Comparison of ENCODE assay signal across 8 cellular contexts in the genomic region with DNA sequence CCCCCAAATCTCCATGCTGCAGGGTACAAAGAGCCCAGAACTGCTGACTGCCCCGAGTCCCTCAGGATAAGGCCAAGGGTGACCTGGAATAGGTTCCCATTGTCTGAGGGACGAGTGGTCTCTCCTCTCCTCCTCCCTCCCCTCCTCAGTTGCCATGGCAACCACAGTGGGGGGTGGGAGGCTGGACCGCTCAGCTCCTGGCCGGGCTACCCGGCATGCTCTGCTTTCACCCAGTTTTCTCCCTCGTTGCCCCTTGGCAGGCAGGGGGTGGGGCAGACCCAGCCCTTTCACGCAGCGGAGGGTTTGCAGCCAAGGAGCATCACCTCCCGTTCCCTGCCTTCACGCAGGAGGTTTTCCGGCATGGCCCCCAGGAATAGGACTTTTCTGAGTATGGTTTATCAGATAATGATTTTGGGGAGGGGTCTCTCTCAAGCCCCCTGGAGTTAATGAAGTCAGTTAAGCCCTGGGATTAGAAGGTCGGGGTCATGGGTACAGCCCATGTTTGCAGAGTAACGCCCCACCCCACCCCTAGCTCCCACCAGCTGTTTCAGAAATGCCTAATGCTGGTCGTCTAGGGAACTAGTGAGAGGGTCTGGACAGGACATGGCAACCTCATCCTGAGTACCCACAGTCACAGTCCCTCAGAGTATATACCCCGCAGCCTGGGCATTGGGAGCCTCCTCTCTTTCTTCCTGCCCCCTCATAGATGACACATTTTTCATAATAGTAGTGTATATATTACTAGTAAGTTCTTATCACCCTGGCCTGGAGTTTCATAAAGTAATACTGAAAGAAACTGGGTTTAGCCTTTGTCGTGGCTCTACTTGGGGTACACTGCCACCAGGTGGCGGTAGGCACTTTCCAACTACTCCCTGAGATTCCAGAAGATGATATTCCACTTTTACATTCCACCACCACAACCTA. TPM values are rescaled to one million over a fixed set of nuclear protein-coding genes. Genes with fewer than 3 reads are reported as not detected.
A peak's percentile ranks its signal among the peaks of the same experiment; 100 is the strongest.
DNase-seq lines count a peak whose midpoint lies in the region; ATAC-seq and TF ChIP-seq lines count a peak whose summit lies in the region.

No MANE protein-coding gene starts in this region.

- H3K9me3 ChIP-seq in Caco-2 (no peaks in the 10 kb centered on the region), right lobe of liver (no peaks in the 10 kb centered on the region)

- 4% methylated on average over 6 of the region's 17 CpGs for WGBS in right lobe of liver (ENCODE audit: insufficient coverage, low coverage, low lambda C conversion rate, missing lambda C conversion rate)

- CTCF ChIA-PET in Caco-2 (lab: Charles Lee) = interaction anchor here (0.7 to 1.7 kb wide), 10 partner anchors 10 to 290 kb away, joined by 3 to 8 read pairs (median 4); no protein-coding TSS in a partner anchor

- H3K4me3 Mint-ChIP-seq in Caco-2 (ENCODE audit: unreplicated experiment) = no peak overlapping the region

- no peaks in the 10 kb centered on the region for H3K4me1 Mint-ChIP-seq in Caco-2 (ENCODE audit: low read depth, unreplicated experiment)

- TF ChIP-seq CTCF in Caco-2 (IDR thresholded peaks at IDR 0.05; ENCODE audit: insufficient read depth in 1 of 2, low read depth in 1 of 2, low read length in 1 of 2, severe bottlenecking in 1 of 2, unreplicated experiment in 1 of 2) (peak; percentile 73), cardiac fibroblast (IDR thresholded peaks at IDR 0.05; ENCODE audit: low read depth, low read length) (peak; percentile 86), right lobe of liver (IDR thresholded peaks at IDR 0.05) (peak; percentile 64 to 82 (median 78))

- POLR2A ChIA-PET in Caco-2 (lab: Charles Lee) = no interaction called here

- H3K27me3 Mint-ChIP-seq in Caco-2 (ENCODE audit: insufficient read depth, unreplicated experiment) = peaks cover 3% of the 10 kb centered on the region

- H3K27me3 ChIP-seq in Caco-2 (replicated peaks; ENCODE audit: control insufficient read depth, insufficient read depth, low read length) (no peaks in the 10 kb centered on the region), right lobe of liver (no peaks in the 10 kb centered on the region)

- no peak for TF ChIP-seq POLR2A in right lobe of liver (IDR thresholded peaks at IDR 0.05)

- intact Hi-C loops in Caco-2 (cut with micrococcal nuclease; ENCODE audit: unreplicated experiment) (loop anchor here (1.0 kb wide), 6 partner anchors 16 to 291 kb away; no protein-coding TSS in a partner anchor), right lobe of liver (cut with DNase I) (no loop called here)

- peak; percentile 70 to 85 (median 78) for ATAC-seq in right lobe of liver
- no peak for ATAC-seq in GM21515 (IDR thresholded peaks at IDR 0.05; ENCODE audit: unreplicated experiment)
- no peak for ATAC-seq in GM18498 (IDR thresholded peaks at IDR 0.05; ENCODE audit: unreplicated experiment)

- H3K4me3 ChIP-seq in Caco-2 (ENCODE audit: low read depth, low read length) = no peak overlapping the region
- no peak overlapping the region for H3K4me3 ChIP-seq in cardiac fibroblast (replicated peaks in 1 of 2; ENCODE audit: low read depth in 2 of 2, low read length in 2 of 2)
- H3K4me3 ChIP-seq in right lobe of liver = no peak overlapping the region

- H3K9me3 Mint-ChIP-seq in Caco-2 (ENCODE audit: unreplicated experiment) = no peaks in the 10 kb centered on the region

- peak in 1 of 2 experiments; percentile 64 for DNase-seq in Caco-2
- DNase-seq in GM19240 (ENCODE audit: insufficient read length, low spot score) = peak; percentile 47
- DNase-seq in NCI-H526 (lab: John Stamatoyannopoulos, UW) = peak; percentile 12 to 58
- peak; percentile 77 to 78 for DNase-seq in cardiac fibroblast (ENCODE audit: low read depth in 2 of 2)
- peak in 2 of 3 donors; percentile 49 to 58 for DNase-seq in right lobe of liver
- DNase-seq in substantia nigra (lab: John Stamatoyannopoulos, UW) = peak in 28 of 49 donors; percentile 3 to 79 (median 26)

- no peaks in the 10 kb centered on the region for H3K36me3 ChIP-seq in Caco-2 (ENCODE audit: control insufficient read depth, insufficient read depth, low read length)
- no peaks in the 10 kb centered on the region for H3K36me3 ChIP-seq in right lobe of liver

- BruUV-seq in Caco-2 (replicated peaks; lab: Mats Ljungman, UMichigan) = no TSS peak

- H3K27ac ChIP-seq in right lobe of liver (no peak overlapping the region), substantia nigra (ENCODE audit: low read depth, low read length, poor library complexity, severe bottlenecking) (no peak overlapping the region)

- H3K36me3 Mint-ChIP-seq in Caco-2 (ENCODE audit: insufficient read depth, unreplicated experiment) = no peaks in the 10 kb centered on the region

- H3K4me1 ChIP-seq in Caco-2 (no peaks in the 10 kb centered on the region), right lobe of liver (no peaks in the 10 kb centered on the region)

- no peak overlapping the region for H3K27ac Mint-ChIP-seq in Caco-2 (ENCODE audit: unreplicated experiment)

RNA-seq across cellular contexts. Expression of gene C1QB, which starts 20.7 kb away (rescaled TPM):
- total RNA-seq in Caco-2 (2022) (not detected in 2 replicates), right lobe of liver (100 to 1,000 TPM in 4 of 6 experiments, 10 to 100 TPM in 2; 69.8 to 330 (median 152) TPM)

RNA-seq across cellular contexts. Expression of gene C1QC, which starts 30.3 kb away (rescaled TPM):
- total RNA-seq in Caco-2 (2022) (not detected in 2 replicates), right lobe of liver (100 to 1,000 TPM in 2 of 6 experiments, 10 to 100 TPM in 4; 63.3 to 305 (median 71.9) TPM)

RNA-seq across cellular contexts. Expression of gene EPHB2, which starts 36.9 kb away (rescaled TPM):
- 30.1 and 31.5 TPM in 2 replicates for total RNA-seq in Caco-2 (2022)
- 1 to 10 TPM in 2 of 6 experiments, under 1 TPM in 4; 0.24 to 1.8 (median 0.62) TPM for total RNA-seq in right lobe of liver

RNA-seq across cellular contexts. Expression of gene C1QA, which starts 37.3 kb away (rescaled TPM):
- total RNA-seq in Caco-2 (2022) (not detected in 2 replicates), right lobe of liver (100 to 1,000 TPM in 2 of 6 experiments, 10 to 100 TPM in 4; 66.3 to 227 (median 75.0) TPM)

Comparison
In these comparisons a context has a peak if more than half of its experiments do, and no peak if none do; other contexts are left out.
1. ATAC-seq: peak in right lobe of liver (4 of 4); none in GM21515 (single experiment) and GM18498 (single experiment).
2. RNA of gene C1QB, which starts 20.7 kb away (total RNA-seq): 69.8 to 330 TPM in right lobe of liver; not detected in Caco-2; every median in the first group is over 10 times any median in the second.
3. RNA of gene C1QC, which starts 30.3 kb away (total RNA-seq): 63.3 to 305 TPM in right lobe of liver; not detected in Caco-2; every median in the first group is over 10 times any median in the second.
4. RNA of gene EPHB2, which starts 36.9 kb away (total RNA-seq): 30.1 to 31.5 TPM in Caco-2; 0.24 to 1.8 TPM in right lobe of liver; every median in the first group is over 10 times any median in the second.
5. Peak in every context shown above with its lines, with median percentiles within 50 percentile points of each other: CTCF ChIP-seq.